In the genomic region with DNA sequence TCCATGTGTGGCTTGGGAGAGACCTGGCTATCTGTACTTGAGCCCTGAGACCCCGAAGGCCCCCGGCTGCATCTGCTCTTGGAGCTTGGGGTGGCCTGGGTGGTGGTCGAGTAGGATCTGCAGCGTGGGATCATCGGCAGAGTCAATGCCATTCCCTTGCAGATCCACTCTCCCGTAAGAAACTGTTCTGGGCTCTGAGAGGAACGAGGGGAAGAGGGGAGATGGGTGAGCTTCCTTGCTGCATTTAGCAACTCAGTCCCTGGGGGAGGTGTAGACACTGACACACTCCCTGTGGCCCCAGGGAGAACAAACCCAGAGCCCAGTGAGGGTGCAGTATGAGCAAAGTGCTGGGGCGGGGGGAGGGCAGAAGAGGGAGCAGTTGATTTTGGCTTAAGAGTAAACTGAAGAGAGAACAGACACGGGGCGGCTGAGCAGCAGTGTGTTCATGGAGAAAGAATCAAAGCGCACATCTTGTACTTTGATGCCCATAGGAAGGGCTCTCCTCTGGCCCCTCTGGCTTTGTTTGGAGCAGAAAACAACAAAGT, we compare ENCODE assay signal across 1 cellular context.
TF ChIP-seq lines count a peak whose summit lies in the region.

No MANE protein-coding gene starts in this region.

TF ChIP-seq in HepG2, 621 proteins besides CTCF, POLR2A, EP300 and RAD21 (continued from another document and continues in another):
- TF ChIP-seq, protein P1, sequence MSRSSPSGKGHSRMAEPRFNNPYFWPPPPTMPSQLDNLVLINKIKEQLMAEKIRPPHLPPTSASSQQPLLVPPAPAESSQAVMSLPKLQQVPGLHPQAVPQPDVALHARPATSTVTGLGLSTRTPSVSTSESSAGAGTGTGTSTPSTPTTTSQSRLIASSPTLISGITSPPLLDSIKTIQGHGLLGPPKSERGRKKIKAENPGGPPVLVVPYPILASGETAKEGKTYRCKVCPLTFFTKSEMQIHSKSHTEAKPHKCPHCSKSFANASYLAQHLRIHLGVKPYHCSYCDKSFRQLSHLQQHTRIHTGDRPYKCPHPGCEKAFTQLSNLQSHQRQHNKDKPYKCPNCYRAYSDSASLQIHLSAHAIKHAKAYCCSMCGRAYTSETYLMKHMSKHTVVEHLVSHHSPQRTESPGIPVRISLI (CRISPR knock-in tag; IDR thresholded peaks at IDR 0.05; ENCODE audit: borderline replicate concordance): no peak; the same call in 1 of the 2 replicates
- TF ChIP-seq ZNF367 (CRISPR knock-in tag; IDR thresholded peaks at IDR 0.05; ENCODE audit: borderline replicate concordance): no peak
- TF ChIP-seq NRL (CRISPR knock-in tag; IDR thresholded peaks at IDR 0.05; ENCODE audit: borderline replicate concordance): no peak
- no peak for TF ChIP-seq RBFOX2 (IDR thresholded peaks at IDR 0.05; ENCODE audit: low read depth, low read length)
- TF ChIP-seq ZBTB1 (CRISPR knock-in tag; IDR thresholded peaks at IDR 0.05; ENCODE audit: borderline replicate concordance): no peak
- TF ChIP-seq IRX3 (CRISPR knock-in tag; IDR thresholded peaks at IDR 0.05; ENCODE audit: borderline replicate concordance, low read depth): no peak
- no peak for TF ChIP-seq SIN3B (IDR thresholded peaks at IDR 0.05; ENCODE audit: low read length)
- no peak for TF ChIP-seq STAT5B (CRISPR knock-in tag; IDR thresholded peaks at IDR 0.05)
- TF ChIP-seq HNRNPK (IDR thresholded peaks at IDR 0.05; ENCODE audit: low read depth, low read length, poor library complexity, severe bottlenecking): no peak
- TF ChIP-seq MAZ (IDR thresholded peaks at IDR 0.05; ENCODE audit: borderline replicate concordance, low read depth, low read length): no peak
- no peak for TF ChIP-seq MAZ (CRISPR knock-in tag; IDR thresholded peaks at IDR 0.05; ENCODE audit: low read depth)
- no peak for TF ChIP-seq YEATS4 (CRISPR knock-in tag; IDR thresholded peaks at IDR 0.05; ENCODE audit: borderline replicate concordance)
- TF ChIP-seq, protein P2, sequence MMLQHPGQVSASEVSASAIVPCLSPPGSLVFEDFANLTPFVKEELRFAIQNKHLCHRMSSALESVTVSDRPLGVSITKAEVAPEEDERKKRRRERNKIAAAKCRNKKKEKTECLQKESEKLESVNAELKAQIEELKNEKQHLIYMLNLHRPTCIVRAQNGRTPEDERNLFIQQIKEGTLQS (CRISPR knock-in tag; IDR thresholded peaks at IDR 0.05): no peak
- TF ChIP-seq SNAI1 (CRISPR knock-in tag; IDR thresholded peaks at IDR 0.05; ENCODE audit: borderline replicate concordance): no peak
- TF ChIP-seq, protein P3, sequence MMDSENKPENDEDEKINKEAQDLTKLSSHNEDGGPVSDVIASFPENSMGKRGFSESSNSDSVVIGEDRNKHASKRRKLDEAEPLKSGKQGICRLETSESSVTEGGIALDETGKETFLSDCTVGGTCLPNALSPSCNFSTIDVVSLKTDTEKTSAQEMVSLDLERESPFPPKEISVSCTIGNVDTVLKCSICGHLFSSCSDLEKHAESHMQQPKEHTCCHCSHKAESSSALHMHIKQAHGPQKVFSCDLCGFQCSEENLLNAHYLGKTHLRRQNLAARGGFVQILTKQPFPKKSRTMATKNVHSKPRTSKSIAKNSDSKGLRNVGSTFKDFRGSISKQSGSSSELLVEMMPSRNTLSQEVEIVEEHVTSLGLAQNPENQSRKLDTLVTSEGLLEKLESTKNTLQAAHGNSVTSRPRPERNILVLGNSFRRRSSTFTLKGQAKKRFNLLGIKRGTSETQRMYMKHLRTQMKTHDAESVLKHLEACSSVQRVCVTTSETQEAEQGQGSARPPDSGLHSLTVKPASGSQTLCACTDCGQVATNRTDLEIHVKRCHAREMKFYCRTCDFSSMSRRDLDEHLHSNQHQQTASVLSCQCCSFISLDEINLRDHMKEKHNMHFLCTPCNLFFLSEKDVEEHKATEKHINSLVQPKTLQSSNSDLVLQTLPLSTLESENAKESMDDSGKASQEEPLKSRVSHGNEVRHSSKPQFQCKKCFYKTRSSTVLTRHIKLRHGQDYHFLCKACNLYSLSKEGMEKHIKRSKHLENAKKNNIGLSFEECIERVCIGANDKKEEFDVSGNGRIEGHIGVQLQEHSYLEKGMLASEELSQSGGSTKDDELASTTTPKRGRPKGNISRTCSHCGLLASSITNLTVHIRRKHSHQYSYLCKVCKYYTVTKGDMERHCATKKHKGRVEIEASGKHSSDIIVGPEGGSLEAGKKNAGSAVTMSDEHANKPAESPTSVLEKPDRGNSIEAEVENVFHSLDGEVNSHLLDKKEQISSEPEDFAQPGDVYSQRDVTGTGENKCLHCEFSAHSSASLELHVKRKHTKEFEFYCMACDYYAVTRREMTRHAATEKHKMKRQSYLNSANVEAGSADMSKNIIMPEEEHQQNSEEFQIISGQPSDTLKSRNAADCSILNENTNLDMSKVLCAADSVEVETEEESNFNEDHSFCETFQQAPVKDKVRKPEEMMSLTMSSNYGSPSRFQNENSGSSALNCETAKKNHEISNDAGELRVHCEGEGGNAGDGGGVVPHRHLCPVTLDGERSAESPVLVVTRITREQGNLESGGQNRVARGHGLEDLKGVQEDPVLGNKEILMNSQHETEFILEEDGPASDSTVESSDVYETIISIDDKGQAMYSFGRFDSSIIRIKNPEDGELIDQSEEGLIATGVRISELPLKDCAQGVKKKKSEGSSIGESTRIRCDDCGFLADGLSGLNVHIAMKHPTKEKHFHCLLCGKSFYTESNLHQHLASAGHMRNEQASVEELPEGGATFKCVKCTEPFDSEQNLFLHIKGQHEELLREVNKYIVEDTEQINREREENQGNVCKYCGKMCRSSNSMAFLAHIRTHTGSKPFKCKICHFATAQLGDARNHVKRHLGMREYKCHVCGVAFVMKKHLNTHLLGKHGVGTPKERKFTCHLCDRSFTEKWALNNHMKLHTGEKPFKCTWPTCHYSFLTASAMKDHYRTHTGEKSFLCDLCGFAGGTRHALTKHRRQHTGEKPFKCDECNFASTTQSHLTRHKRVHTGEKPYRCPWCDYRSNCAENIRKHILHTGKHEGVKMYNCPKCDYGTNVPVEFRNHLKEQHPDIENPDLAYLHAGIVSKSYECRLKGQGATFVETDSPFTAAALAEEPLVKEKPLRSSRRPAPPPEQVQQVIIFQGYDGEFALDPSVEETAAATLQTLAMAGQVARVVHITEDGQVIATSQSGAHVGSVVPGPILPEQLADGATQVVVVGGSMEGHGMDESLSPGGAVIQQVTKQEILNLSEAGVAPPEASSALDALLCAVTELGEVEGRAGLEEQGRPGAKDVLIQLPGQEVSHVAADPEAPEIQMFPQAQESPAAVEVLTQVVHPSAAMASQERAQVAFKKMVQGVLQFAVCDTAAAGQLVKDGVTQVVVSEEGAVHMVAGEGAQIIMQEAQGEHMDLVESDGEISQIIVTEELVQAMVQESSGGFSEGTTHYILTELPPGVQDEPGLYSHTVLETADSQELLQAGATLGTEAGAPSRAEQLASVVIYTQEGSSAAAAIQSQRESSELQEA (CRISPR knock-in tag; IDR thresholded peaks at IDR 0.05; ENCODE audit: not compliant biosample characterization): peak; percentile 89
- no peak for TF ChIP-seq ZNF816 (CRISPR knock-in tag; IDR thresholded peaks at IDR 0.05; ENCODE audit: borderline replicate concordance)
- TF ChIP-seq ARNT (IDR thresholded peaks at IDR 0.05): no peak
- TF ChIP-seq, protein P4, sequence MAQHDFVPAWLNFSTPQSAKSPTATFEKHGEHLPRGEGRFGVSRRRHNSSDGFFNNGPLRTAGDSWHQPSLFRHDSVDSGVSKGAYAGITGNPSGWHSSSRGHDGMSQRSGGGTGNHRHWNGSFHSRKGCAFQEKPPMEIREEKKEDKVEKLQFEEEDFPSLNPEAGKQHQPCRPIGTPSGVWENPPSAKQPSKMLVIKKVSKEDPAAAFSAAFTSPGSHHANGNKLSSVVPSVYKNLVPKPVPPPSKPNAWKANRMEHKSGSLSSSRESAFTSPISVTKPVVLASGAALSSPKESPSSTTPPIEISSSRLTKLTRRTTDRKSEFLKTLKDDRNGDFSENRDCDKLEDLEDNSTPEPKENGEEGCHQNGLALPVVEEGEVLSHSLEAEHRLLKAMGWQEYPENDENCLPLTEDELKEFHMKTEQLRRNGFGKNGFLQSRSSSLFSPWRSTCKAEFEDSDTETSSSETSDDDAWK (CRISPR knock-in tag; IDR thresholded peaks at IDR 0.05): no peak
- TF ChIP-seq, protein P5, sequence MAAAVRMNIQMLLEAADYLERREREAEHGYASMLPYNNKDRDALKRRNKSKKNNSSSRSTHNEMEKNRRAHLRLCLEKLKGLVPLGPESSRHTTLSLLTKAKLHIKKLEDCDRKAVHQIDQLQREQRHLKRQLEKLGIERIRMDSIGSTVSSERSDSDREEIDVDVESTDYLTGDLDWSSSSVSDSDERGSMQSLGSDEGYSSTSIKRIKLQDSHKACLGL (CRISPR knock-in tag; IDR thresholded peaks at IDR 0.05): peak; percentile 61; the same call in 1 of the 2 replicates
- no peak for TF ChIP-seq SRF (IDR thresholded peaks at IDR 0.05; ENCODE audit: low read depth, low read length)
- no peak for TF ChIP-seq CEBPB (IDR thresholded peaks at IDR 0.05; ENCODE audit: borderline replicate concordance, low read depth, low read length)
- TF ChIP-seq STAG1 (CRISPR knock-in tag; IDR thresholded peaks at IDR 0.05): no peak
- no peak for TF ChIP-seq ZNF468 (CRISPR knock-in tag; IDR thresholded peaks at IDR 0.05)
- no peak for TF ChIP-seq ZNF354B (CRISPR knock-in tag; IDR thresholded peaks at IDR 0.05)
- no peak for TF ChIP-seq JARID2 (CRISPR knock-in tag; IDR thresholded peaks at IDR 0.05; ENCODE audit: insufficient replicate concordance)
- no peak; the same call in 1 of the 2 replicates for TF ChIP-seq ZNF256 (CRISPR knock-in tag; conservative IDR thresholded peaks at IDR 0.05)
- TF ChIP-seq, protein P6, sequence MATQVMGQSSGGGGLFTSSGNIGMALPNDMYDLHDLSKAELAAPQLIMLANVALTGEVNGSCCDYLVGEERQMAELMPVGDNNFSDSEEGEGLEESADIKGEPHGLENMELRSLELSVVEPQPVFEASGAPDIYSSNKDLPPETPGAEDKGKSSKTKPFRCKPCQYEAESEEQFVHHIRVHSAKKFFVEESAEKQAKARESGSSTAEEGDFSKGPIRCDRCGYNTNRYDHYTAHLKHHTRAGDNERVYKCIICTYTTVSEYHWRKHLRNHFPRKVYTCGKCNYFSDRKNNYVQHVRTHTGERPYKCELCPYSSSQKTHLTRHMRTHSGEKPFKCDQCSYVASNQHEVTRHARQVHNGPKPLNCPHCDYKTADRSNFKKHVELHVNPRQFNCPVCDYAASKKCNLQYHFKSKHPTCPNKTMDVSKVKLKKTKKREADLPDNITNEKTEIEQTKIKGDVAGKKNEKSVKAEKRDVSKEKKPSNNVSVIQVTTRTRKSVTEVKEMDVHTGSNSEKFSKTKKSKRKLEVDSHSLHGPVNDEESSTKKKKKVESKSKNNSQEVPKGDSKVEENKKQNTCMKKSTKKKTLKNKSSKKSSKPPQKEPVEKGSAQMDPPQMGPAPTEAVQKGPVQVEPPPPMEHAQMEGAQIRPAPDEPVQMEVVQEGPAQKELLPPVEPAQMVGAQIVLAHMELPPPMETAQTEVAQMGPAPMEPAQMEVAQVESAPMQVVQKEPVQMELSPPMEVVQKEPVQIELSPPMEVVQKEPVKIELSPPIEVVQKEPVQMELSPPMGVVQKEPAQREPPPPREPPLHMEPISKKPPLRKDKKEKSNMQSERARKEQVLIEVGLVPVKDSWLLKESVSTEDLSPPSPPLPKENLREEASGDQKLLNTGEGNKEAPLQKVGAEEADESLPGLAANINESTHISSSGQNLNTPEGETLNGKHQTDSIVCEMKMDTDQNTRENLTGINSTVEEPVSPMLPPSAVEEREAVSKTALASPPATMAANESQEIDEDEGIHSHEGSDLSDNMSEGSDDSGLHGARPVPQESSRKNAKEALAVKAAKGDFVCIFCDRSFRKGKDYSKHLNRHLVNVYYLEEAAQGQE (IDR thresholded peaks at IDR 0.05; ENCODE audit: borderline replicate concordance in 1 of 2, low read depth in 1 of 2, low read length in 2 of 2): 0 out of 4 replicates have a peak, but pooled peaks of 1 of the 2 experiments have one; percentile 5
- TF ChIP-seq ZNF34 (CRISPR knock-in tag; IDR thresholded peaks at IDR 0.05; ENCODE audit: borderline replicate concordance): no peak
- TF ChIP-seq BCL6 (CRISPR knock-in tag; IDR thresholded peaks at IDR 0.05): no peak
- no peak for TF ChIP-seq KDM4B (CRISPR knock-in tag; IDR thresholded peaks at IDR 0.05)
- no peak for TF ChIP-seq ZC3H13 (CRISPR knock-in tag; IDR thresholded peaks at IDR 0.05)
- no peak for TF ChIP-seq ZNF773 (CRISPR knock-in tag; IDR thresholded peaks at IDR 0.05; ENCODE audit: borderline replicate concordance)
- TF ChIP-seq ZNF562 (CRISPR knock-in tag; IDR thresholded peaks at IDR 0.05; ENCODE audit: borderline replicate concordance): no peak
- TF ChIP-seq ZNF781 (CRISPR knock-in tag; IDR thresholded peaks at IDR 0.05; ENCODE audit: borderline replicate concordance, not compliant biosample characterization): no peak
- TF ChIP-seq ZFY (CRISPR knock-in tag; IDR thresholded peaks at IDR 0.05): peak; percentile 7; the same call in 1 of the 2 replicates
- no peak for TF ChIP-seq SP2 (CRISPR knock-in tag; IDR thresholded peaks at IDR 0.05)
- no peak for TF ChIP-seq ZC3H4 (CRISPR knock-in tag; IDR thresholded peaks at IDR 0.05; ENCODE audit: borderline replicate concordance)
- TF ChIP-seq, protein P7, sequence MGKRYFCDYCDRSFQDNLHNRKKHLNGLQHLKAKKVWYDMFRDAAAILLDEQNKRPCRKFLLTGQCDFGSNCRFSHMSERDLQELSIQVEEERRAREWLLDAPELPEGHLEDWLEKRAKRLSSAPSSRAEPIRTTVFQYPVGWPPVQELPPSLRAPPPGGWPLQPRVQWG (CRISPR knock-in tag; IDR thresholded peaks at IDR 0.05; ENCODE audit: borderline replicate concordance, low read depth): no peak
- no peak for TF ChIP-seq ZNF431 (CRISPR knock-in tag; IDR thresholded peaks at IDR 0.05; ENCODE audit: borderline replicate concordance, low read depth)
- TF ChIP-seq SMARCC2 (IDR thresholded peaks at IDR 0.05): no peak
- no peak for TF ChIP-seq SMARCE1 (IDR thresholded peaks at IDR 0.05; ENCODE audit: borderline replicate concordance)
- no peak for TF ChIP-seq KDM3A (CRISPR knock-in tag; IDR thresholded peaks at IDR 0.05; ENCODE audit: low read depth)
- no peak for TF ChIP-seq ZBTB42 (CRISPR knock-in tag; IDR thresholded peaks at IDR 0.05)
- no peak for TF ChIP-seq ATF1 (CRISPR knock-in tag; IDR thresholded peaks at IDR 0.05)
- TF ChIP-seq MAFF (IDR thresholded peaks at IDR 0.05; ENCODE audit: low read depth, low read length): no peak
- TF ChIP-seq, protein P8, sequence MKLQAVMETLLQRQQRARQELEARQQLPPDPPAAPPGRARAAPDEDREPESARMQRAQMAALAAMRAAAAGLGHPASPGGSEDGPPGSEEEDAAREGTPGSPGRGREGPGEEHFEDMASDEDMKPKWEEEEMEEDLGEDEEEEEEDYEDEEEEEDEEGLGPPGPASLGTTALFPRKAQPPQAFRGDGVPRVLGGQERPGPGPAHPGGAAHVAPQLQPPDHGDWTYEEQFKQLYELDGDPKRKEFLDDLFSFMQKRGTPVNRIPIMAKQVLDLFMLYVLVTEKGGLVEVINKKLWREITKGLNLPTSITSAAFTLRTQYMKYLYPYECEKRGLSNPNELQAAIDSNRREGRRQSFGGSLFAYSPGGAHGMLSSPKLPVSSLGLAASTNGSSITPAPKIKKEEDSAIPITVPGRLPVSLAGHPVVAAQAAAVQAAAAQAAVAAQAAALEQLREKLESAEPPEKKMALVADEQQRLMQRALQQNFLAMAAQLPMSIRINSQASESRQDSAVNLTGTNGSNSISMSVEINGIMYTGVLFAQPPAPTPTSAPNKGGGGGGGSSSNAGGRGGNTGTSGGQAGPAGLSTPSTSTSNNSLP (IDR thresholded peaks at IDR 0.05; ENCODE audit: low read depth, low read length): no peak
- TF ChIP-seq HNRNPUL1 (IDR thresholded peaks at IDR 0.05; ENCODE audit: low read depth, low read length): no peak
- no peak for TF ChIP-seq ZNF777 (CRISPR knock-in tag; IDR thresholded peaks at IDR 0.05)
- no peak for TF ChIP-seq ZNF3 (CRISPR knock-in tag; IDR thresholded peaks at IDR 0.05)
- TF ChIP-seq CHD4 (IDR thresholded peaks at IDR 0.05; ENCODE audit: borderline replicate concordance, low read length): no peak
- TF ChIP-seq ZNF589 (CRISPR knock-in tag; conservative IDR thresholded peaks at IDR 0.05): no peak
- no peak for TF ChIP-seq EED (CRISPR knock-in tag; IDR thresholded peaks at IDR 0.05)
